14 cellular contexts compared by ENCODE assay signal in the genomic region with DNA sequence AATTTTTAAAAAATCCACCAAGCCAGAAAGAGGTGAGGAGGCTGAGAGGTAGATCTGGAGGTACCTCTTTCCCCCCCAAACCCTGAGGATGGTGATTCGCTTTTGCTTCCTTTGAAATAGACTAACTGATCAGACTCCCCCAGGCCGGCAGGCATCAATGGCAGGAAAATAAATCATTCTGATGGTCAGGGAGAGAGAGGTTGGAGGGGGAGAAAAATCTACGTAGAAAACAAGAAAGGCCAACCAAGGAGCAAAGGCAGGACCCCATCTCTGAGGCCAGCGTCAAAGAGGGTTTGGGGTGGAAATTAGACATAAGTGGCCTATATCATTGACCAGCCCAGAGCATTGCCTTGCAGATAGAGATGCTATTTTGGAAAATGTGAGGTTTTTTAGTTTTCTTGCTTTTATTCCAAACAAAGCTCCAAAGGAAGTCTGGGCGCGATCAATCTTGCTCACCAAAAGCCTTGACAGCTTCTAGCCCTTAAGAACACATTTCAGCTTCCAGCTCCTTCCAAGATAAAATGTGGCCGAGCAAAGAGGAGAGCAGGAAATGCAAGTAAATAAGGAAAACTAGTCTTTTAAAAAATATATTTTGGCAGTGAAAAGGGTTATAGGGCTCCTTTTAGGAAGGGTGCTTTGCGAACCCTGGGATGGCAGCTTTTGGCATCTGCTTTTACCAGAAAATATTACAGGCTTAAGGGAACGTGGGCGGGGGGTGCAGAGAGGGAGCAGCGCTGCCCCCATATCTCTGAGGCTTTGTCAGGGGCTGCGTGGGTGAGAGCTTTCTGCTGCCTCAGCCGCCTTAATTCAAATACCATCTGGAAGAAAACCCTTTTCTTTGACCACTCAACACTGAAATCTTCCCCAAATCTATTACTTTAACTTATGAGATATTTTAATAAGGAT. TPM values are rescaled to one million over a fixed set of nuclear protein-coding genes. Genes with fewer than 3 reads are reported as not detected.
DNase-seq lines count a peak whose midpoint lies in the region; ATAC-seq, FAIRE-seq and TF ChIP-seq lines count a peak whose summit lies in the region.
"Had no signal": no experiment of that assay in that cellular context is flagged by ENCODE, and none has a peak within 500 bp of the region (broad histone marks: within the 10 kb centered on the region; RNA-seq: fewer than 3 reads in every experiment).

No MANE protein-coding gene starts in this region.

- H3K4me1 ChIP-seq in adrenal gland (replicated peaks in 1 of 2) (peaks cover 0 to 19% of the 10 kb centered on the region in 2 donors), esophagus squamous epithelium (peaks cover 15 to 98% (median 43%) of the 10 kb centered on the region in 3 donors), upper lobe of right lung (peaks cover 26% of the 10 kb centered on the region)

- TF ChIP-seq POLR2A in adrenal gland (IDR thresholded peaks at IDR 0.05): no peak
- TF ChIP-seq POLR2A in esophagus squamous epithelium (IDR thresholded peaks at IDR 0.05): no peak

- no peak for ATAC-seq in upper lobe of right lung
- ATAC-seq in GM18861 (IDR thresholded peaks at IDR 0.05; ENCODE audit: unreplicated experiment): no peak
- ATAC-seq: activated naive CD8-positive, alpha-beta T cell treated with anti-CD3 and anti-CD28 coated beads, Interleukin-2, amount 50 U/mL, for 24 hours; stimulated activated memory B cell treated with anti-CD40 and anti-IgM and Interleukin-4, amounts not matched to agents 10 μg/mL and 1 μg/mL and 100 μg/mL, for 72 hours had no signal

- peak overlapping the region in 1 of 4 donors; percentile 64 for H3K4me3 ChIP-seq in adrenal gland
- H3K4me3 ChIP-seq in esophagus squamous epithelium: peak overlapping the region in 3 of 4 donors; percentile 85 to 97 (median 88)
- H3K4me3 ChIP-seq in upper lobe of right lung: peak overlapping the region; percentile 91

- H3K27me3 Mint-ChIP-seq in nephron progenitor cell (ENCODE audit: low read depth, poor library complexity): no peaks in the 10 kb centered on the region

- peak overlapping the region; percentile 99 for H3K4me3 Mint-ChIP-seq in nephron progenitor cell
- H3K4me3 Mint-ChIP-seq: activated naive CD8-positive, alpha-beta T cell treated with anti-CD3 and anti-CD28 coated beads, Interleukin-2, amount 50 U/mL, for 24 hours; stimulated activated memory B cell treated with anti-CD40 and anti-IgM and Interleukin-4, amounts not matched to agents 10 μg/mL and 1 μg/mL and 100 μg/mL, for 72 hours had no signal

- H3K27me3 ChIP-seq in adrenal gland: no peaks in the 10 kb centered on the region
- peaks cover 0 to 11% (median 0%) of the 10 kb centered on the region in 4 donors for H3K27me3 ChIP-seq in esophagus squamous epithelium
- peaks cover 26% of the 10 kb centered on the region for H3K27me3 ChIP-seq in upper lobe of right lung

- H3K27ac ChIP-seq in adrenal gland (peak overlapping the region in 4 of 5 donors; percentile 7 to 90 (median 52)), esophagus squamous epithelium (peak overlapping the region; percentile 96 to 99 (median 99)), upper lobe of right lung (peak overlapping the region; percentile 91)

- peaks cover 49% of the 10 kb centered on the region for H3K36me3 Mint-ChIP-seq in nephron progenitor cell (ENCODE audit: low read depth)

- 66 to 73% (median 71%) methylated on average over 13 of the region's 13 CpGs for WGBS in adrenal gland, 4 donors
- WGBS in esophagus squamous epithelium, 2 donors: 34 to 36% methylated on average over 13 of the region's 13 CpGs

- H3K9me3 ChIP-seq in adrenal gland (replicated peaks in 1 of 3) (no peaks in the 10 kb centered on the region), esophagus squamous epithelium (no peaks in the 10 kb centered on the region), upper lobe of right lung (no peaks in the 10 kb centered on the region)
- H3K9me3 ChIP-seq: SK-N-SH had no signal

- no peak for FAIRE-seq in urothelium cell line (lab: Jason Lieb, UNC)
- FAIRE-seq: H54 had no signal

- DNase-seq in adrenal gland: peak in 2 of 7 donors; percentile 39 to 59
- DNase-seq in esophagus squamous epithelium (lab: John Stamatoyannopoulos, UW): no peak
- no peak for DNase-seq in nephron progenitor cell
- no peak for DNase-seq in upper lobe of right lung
- DNase-seq in HuH-7 (ENCODE audit: low spot score): no peak
- DNase-seq in urothelium cell line (ENCODE audit: low spot score): no peak
- DNase-seq: activated naive CD8-positive, alpha-beta T cell treated with anti-CD3 and anti-CD28 coated beads, Interleukin-2, amount 50 U/mL, for 24 hours; CD4-positive, alpha-beta T cell; mesendoderm; SK-N-SH had no signal

- H3K36me3 ChIP-seq in adrenal gland (replicated peaks in 1 of 2) (no peaks in the 10 kb centered on the region), esophagus squamous epithelium (no peaks in the 10 kb centered on the region), upper lobe of right lung (no peaks in the 10 kb centered on the region)

- H3K27ac Mint-ChIP-seq in nephron progenitor cell: peak overlapping the region; percentile 100
- H3K27ac Mint-ChIP-seq: activated naive CD8-positive, alpha-beta T cell treated with anti-CD3 and anti-CD28 coated beads, Interleukin-2, amount 50 U/mL, for 24 hours; CD4-positive, alpha-beta T cell; stimulated activated memory B cell treated with anti-CD40 and anti-IgM and Interleukin-4, amounts not matched to agents 10 μg/mL and 1 μg/mL and 100 μg/mL, for 72 hours had no signal

- TF ChIP-seq CTCF in adrenal gland (IDR thresholded peaks at IDR 0.05) (no peak), esophagus squamous epithelium (IDR thresholded peaks at IDR 0.05) (no peak), nephron progenitor cell (IDR thresholded peaks at IDR 0.05) (no peak), upper lobe of right lung (IDR thresholded peaks at IDR 0.05) (no peak)

- no peaks in the 10 kb centered on the region for H3K9me3 Mint-ChIP-seq in nephron progenitor cell
- H3K9me3 Mint-ChIP-seq: activated naive CD8-positive, alpha-beta T cell treated with anti-CD3 and anti-CD28 coated beads, Interleukin-2, amount 50 U/mL, for 24 hours; CD4-positive, alpha-beta T cell had no signal

- H3K4me1 Mint-ChIP-seq in nephron progenitor cell: peaks cover 91% of the 10 kb centered on the region

- intact Hi-C loops in adrenal gland (cut with DNase I) (loop anchor here in 1 of 2 donors (10.0 kb wide), 1 partner anchor 240 kb away; a partner anchor contains a TSS), esophagus squamous epithelium (cut with DNase I) (no loop called here), upper lobe of right lung (cut with DNase I) (loop anchor here (10.0 kb wide), 1 partner anchor 250 kb away; no protein-coding TSS in a partner anchor)

RNA-seq across cellular contexts. Expression of a gene that starts 2.0 kb away (rescaled TPM):
- total RNA-seq in adrenal gland: 1 to 10 TPM in 5 of 8 donors, under 1 TPM in 2, not detected in 1; 0.41 to 1.9 (median 1.1) TPM
- polyA plus RNA-seq in adrenal gland: 1 to 10 TPM; 1.2 to 2.8 (median 2.0) TPM
- total RNA-seq in esophagus squamous epithelium: 1 to 10 TPM in 3 of 4 donors, under 1 TPM in 1; 0.27 to 3.6 (median 1.5) TPM
- total RNA-seq in upper lobe of right lung: 2.1 TPM
- total RNA-seq: CD4-positive, alpha-beta T cell; G401 had no signal
- polyA plus RNA-seq: SK-N-SH had no signal

RNA-seq across cellular contexts. Expression of a gene that starts 8.7 kb away (rescaled TPM):
- total RNA-seq in adrenal gland (1 to 10 TPM in 2 of 8 donors, under 1 TPM in 5, not detected in 1; 0.18 to 1.1 (median 0.90) TPM), esophagus squamous epithelium (1 to 10 TPM; 1.6 to 2.5 (median 2.2) TPM), upper lobe of right lung (0.75 TPM)
- under 1 TPM; 0.30 to 0.97 (median 0.32) TPM for polyA plus RNA-seq in adrenal gland
- polyA plus RNA-seq: SK-N-SH had no signal

RNA-seq across cellular contexts. Expression of a gene that starts 26.1 kb away (rescaled TPM):
- total RNA-seq in adrenal gland: 10 to 100 TPM in 1 of 8 donors, 1 to 10 TPM in 7; 3.5 to 10.9 (median 5.6) TPM
- polyA plus RNA-seq in adrenal gland: 10 to 100 TPM in 2 of 3 donors, 1 to 10 TPM in 1; 9.3 to 12.6 (median 11.3) TPM
- total RNA-seq in esophagus squamous epithelium: 1 to 10 TPM; 2.9 to 6.7 (median 4.1) TPM
- 7.1 TPM for total RNA-seq in upper lobe of right lung
- total RNA-seq: CD4-positive, alpha-beta T cell; G401 had no signal
- polyA plus RNA-seq: SK-N-SH had no signal

RNA-seq across cellular contexts. Expression of a gene that starts 39.0 kb away (rescaled TPM):
- total RNA-seq in adrenal gland (100 to 1,000 TPM in 1 of 8 donors, 10 to 100 TPM in 7; 39.2 to 132 (median 65.7) TPM), esophagus squamous epithelium (1 to 10 TPM; 3.6 to 8.2 (median 6.8) TPM), upper lobe of right lung (16.0 TPM)
- polyA plus RNA-seq in adrenal gland: 10 to 100 TPM; 21.8 to 42.0 (median 25.9) TPM
- total RNA-seq: CD4-positive, alpha-beta T cell had no signal
- polyA plus RNA-seq: SK-N-SH had no signal

RNA-seq across cellular contexts. Expression of a gene that starts 43.1 kb away (rescaled TPM):
- total RNA-seq in adrenal gland (10 to 100 TPM in 7 of 8 donors, 1 to 10 TPM in 1; 8.5 to 27.2 (median 16.8) TPM), esophagus squamous epithelium (1 to 10 TPM in 1 of 4 donors, under 1 TPM in 1, not detected in 2; 0.26 to 1.3 TPM), upper lobe of right lung (6.5 TPM)
- polyA plus RNA-seq in adrenal gland: 1 to 10 TPM; 1.3 to 5.6 (median 1.4) TPM
- total RNA-seq: CD4-positive, alpha-beta T cell had no signal
- polyA plus RNA-seq: SK-N-SH had no signal
